ENCODE assay signal across 19 cellular contexts in the genomic region with DNA sequence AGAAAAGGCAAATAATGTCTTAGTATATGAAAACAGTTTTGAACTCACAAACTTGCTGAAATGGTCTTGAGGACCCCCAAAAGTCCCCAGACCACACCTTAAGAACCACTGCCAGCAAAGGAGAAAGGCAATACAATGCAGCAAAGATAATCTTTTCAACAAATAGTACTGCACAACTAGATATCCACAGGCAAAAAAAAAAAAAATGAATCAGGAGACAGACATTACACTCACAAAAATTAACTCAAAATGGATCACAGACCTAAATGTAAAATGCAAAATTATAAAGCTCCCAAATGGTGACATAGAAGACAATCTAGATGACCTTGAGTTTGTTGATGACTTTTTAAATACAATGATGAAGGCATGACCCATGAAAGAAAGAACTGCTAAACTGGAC. TPM values are rescaled to one million over a fixed set of nuclear protein-coding genes. Genes with fewer than 3 reads are reported as not detected.
DNase-seq lines count a peak whose midpoint lies in the region; ATAC-seq and TF ChIP-seq lines count a peak whose summit lies in the region.
"Had no signal": no experiment of that assay in that cellular context is flagged by ENCODE, and none has a peak within 500 bp of the region (broad histone marks: within the 10 kb centered on the region; RNA-seq: fewer than 3 reads in every experiment).

No MANE protein-coding gene starts in this region.

- H3K9me3 Mint-ChIP-seq in activated naive CD4-positive, alpha-beta T cell treated with anti-CD3 and anti-CD28 coated beads, Interleukin-2, amount 50 U/mL, for 24 hours, result no peaks in the 10 kb centered on the region
- H3K9me3 Mint-ChIP-seq in T-cell, result no peaks in the 10 kb centered on the region
- H3K9me3 Mint-ChIP-seq in effector memory CD8-positive, alpha-beta T cell, result no peaks in the 10 kb centered on the region
- H3K9me3 Mint-ChIP-seq in stimulated activated naive B cell treated with anti-CD40 and anti-IgM and Interleukin-4, amounts not matched to agents 10 μg/mL and 1 μg/mL and 100 μg/mL, for 72 hours, result peaks cover 4 to 5% of the 10 kb centered on the region in 2 donors

- H3K4me3 Mint-ChIP-seq in activated naive CD4-positive, alpha-beta T cell treated with anti-CD3 and anti-CD28 coated beads, Interleukin-2, amount 50 U/mL, for 24 hours, result peak overlapping the region; percentile 60
- peak overlapping the region; percentile 14 to 99 (median 49) for H3K4me3 Mint-ChIP-seq in T-cell
- H3K4me3 Mint-ChIP-seq in effector memory CD8-positive, alpha-beta T cell, result peak overlapping the region; percentile 99
- peak overlapping the region; percentile 52 to 55 for H3K4me3 Mint-ChIP-seq in stimulated activated naive B cell treated with anti-CD40 and anti-IgM and Interleukin-4, amounts not matched to agents 10 μg/mL and 1 μg/mL and 100 μg/mL, for 72 hours

- TF ChIP-seq CTCF in GM13976 (IDR thresholded peaks at IDR 0.05; ENCODE audit: borderline replicate concordance, control extremely low read depth, extremely low read depth, insufficient read depth, missing control alignments) (no peak), GM20000 (IDR thresholded peaks at IDR 0.05; ENCODE audit: extremely low read depth, missing control alignments) (no peak)

- no peaks in the 10 kb centered on the region for H3K27me3 Mint-ChIP-seq in activated naive CD4-positive, alpha-beta T cell treated with anti-CD3 and anti-CD28 coated beads, Interleukin-2, amount 50 U/mL, for 24 hours
- H3K27me3 Mint-ChIP-seq in T-cell, result no peaks in the 10 kb centered on the region
- H3K27me3 Mint-ChIP-seq in effector memory CD8-positive, alpha-beta T cell, result no peaks in the 10 kb centered on the region
- no peaks in the 10 kb centered on the region for H3K27me3 Mint-ChIP-seq in stimulated activated naive B cell treated with anti-CD40 and anti-IgM and Interleukin-4, amounts not matched to agents 10 μg/mL and 1 μg/mL and 100 μg/mL, for 72 hours

- POLR2A ChIA-PET in T-cell (lab: Charles Lee), result interaction anchor here (0.6 to 0.7 kb wide), 3 partner anchors 24 to 102 kb away, joined by 3 to 7 read pairs (median 5); no protein-coding TSS in a partner anchor

- H3K27ac Mint-ChIP-seq in activated naive CD4-positive, alpha-beta T cell treated with anti-CD3 and anti-CD28 coated beads, Interleukin-2, amount 50 U/mL, for 24 hours, result peak overlapping the region; percentile 69
- H3K27ac Mint-ChIP-seq in T-cell, result no peak overlapping the region
- peak overlapping the region; percentile 98 for H3K27ac Mint-ChIP-seq in effector memory CD8-positive, alpha-beta T cell
- H3K27ac Mint-ChIP-seq in stimulated activated naive B cell treated with anti-CD40 and anti-IgM and Interleukin-4, amounts not matched to agents 10 μg/mL and 1 μg/mL and 100 μg/mL, for 72 hours, result peak overlapping the region; percentile 47

- no peak for DNase-seq in activated naive CD4-positive, alpha-beta T cell (lab: John Stamatoyannopoulos, UW)
- DNase-seq in T-cell, result no peak
- no peak for DNase-seq in effector memory CD8-positive, alpha-beta T cell
- no peak for DNase-seq in stimulated activated naive B cell treated with anti-CD40 and anti-IgM and Interleukin-4, amounts not matched to agents 10 μg/mL and 1 μg/mL and 100 μg/mL, for 72 hours
- no peak for DNase-seq in GM13976 (ENCODE audit: low spot score)
- no peak for DNase-seq in stimulated activated CD4-positive, alpha-beta T cell treated with anti-CD3 and anti-CD28 coated beads, Interleukin-2, amount 100 ng/mL, for 48 hours
- DNase-seq in GM20000 (ENCODE audit: low spot score), result no peak
- DNase-seq: activated CD4-positive, CD25-positive, alpha-beta regulatory T cell; activated CD8-positive, alpha-beta memory T cell treated with anti-CD3 and anti-CD28 coated beads, Interleukin-2, amount 50 U/mL, for 48 hours; COR-L47; esophagus squamous epithelium; HCEC 1CT; left ventricle myocardium inferior; NCI-H1105 treated with DMSO at 0.1 percent for 48 hours; NCI-H524 treated with DMSO at 0.1 percent for 48 hours; SJCRH30; T-helper 9 cell had no signal

- CTCF ChIA-PET in T-cell (lab: Charles Lee), result interaction anchor here (0.6 to 0.7 kb wide), 2 partner anchors 233 to 1357 kb away, joined by 3 read pairs; no protein-coding TSS in a partner anchor

- peaks cover 91% of the 10 kb centered on the region for H3K4me1 Mint-ChIP-seq in activated naive CD4-positive, alpha-beta T cell treated with anti-CD3 and anti-CD28 coated beads, Interleukin-2, amount 50 U/mL, for 24 hours
- H3K4me1 Mint-ChIP-seq in T-cell, result peaks cover 87 to 92% (median 92%) of the 10 kb centered on the region in 3 donors
- peaks cover 59 to 85% of the 10 kb centered on the region in 2 donors for H3K4me1 Mint-ChIP-seq in effector memory CD8-positive, alpha-beta T cell (ENCODE audit: low read depth in 2 of 2)
- peaks cover 39 to 71% of the 10 kb centered on the region in 2 donors for H3K4me1 Mint-ChIP-seq in stimulated activated naive B cell treated with anti-CD40 and anti-IgM and Interleukin-4, amounts not matched to agents 10 μg/mL and 1 μg/mL and 100 μg/mL, for 72 hours

- no peak for ATAC-seq in T-cell (replicated peaks in 1 of 4)
- ATAC-seq in effector memory CD8-positive, alpha-beta T cell (replicated peaks), result no peak
- no peak for ATAC-seq in stimulated activated naive B cell treated with anti-CD40 and anti-IgM and Interleukin-4, amounts not matched to agents 10 μg/mL and 1 μg/mL and 100 μg/mL, for 72 hours (replicated peaks)
- ATAC-seq: sciatic nerve had no signal

- in situ Hi-C loops in GM13976 (cut with MboI; ENCODE audit: low sequenced_read_pairs, unreplicated experiment), result no loop called here

- H3K36me3 Mint-ChIP-seq in activated naive CD4-positive, alpha-beta T cell treated with anti-CD3 and anti-CD28 coated beads, Interleukin-2, amount 50 U/mL, for 24 hours, result peaks cover 11% of the 10 kb centered on the region
- H3K36me3 Mint-ChIP-seq in T-cell, result peaks cover 6% of the 10 kb centered on the region
- H3K36me3 Mint-ChIP-seq in effector memory CD8-positive, alpha-beta T cell (ENCODE audit: insufficient read depth), result peaks cover 26% of the 10 kb centered on the region
- H3K36me3 Mint-ChIP-seq in stimulated activated naive B cell treated with anti-CD40 and anti-IgM and Interleukin-4, amounts not matched to agents 10 μg/mL and 1 μg/mL and 100 μg/mL, for 72 hours, result peaks cover 23 to 44% of the 10 kb centered on the region in 2 donors

RNA-seq across cellular contexts. Expression of gene PICALM, which starts 8.3 kb away (rescaled TPM):
- total RNA-seq in T-cell, result 100 to 1,000 TPM in 4 of 5 donors, 10 to 100 TPM in 1; 97.7 to 121 (median 105) TPM

Comparison
In these comparisons a context has a peak if more than half of its experiments do, and no peak if none do; other contexts are left out.
1. H3K27ac Mint-ChIP-seq: peak in activated naive CD4-positive, alpha-beta T cell treated with anti-CD3 and anti-CD28 coated beads, Interleukin-2, amount 50 U/mL, for 24 hours (single experiment), effector memory CD8-positive, alpha-beta T cell (2 of 2) and stimulated activated naive B cell treated with anti-CD40 and anti-IgM and Interleukin-4, amounts not matched to agents 10 μg/mL and 1 μg/mL and 100 μg/mL, for 72 hours (single experiment); none in T-cell (0 of 2).
2. H3K4me3 Mint-ChIP-seq: peak in every context shown above with its lines; median percentile 99 in effector memory CD8-positive, alpha-beta T cell; 60 in activated naive CD4-positive, alpha-beta T cell treated with anti-CD3 and anti-CD28 coated beads, Interleukin-2, amount 50 U/mL, for 24 hours; 54 in stimulated activated naive B cell treated with anti-CD40 and anti-IgM and Interleukin-4, amounts not matched to agents 10 μg/mL and 1 μg/mL and 100 μg/mL, for 72 hours; 49 in T-cell.